Comparison of ENCODE assay signal across 9 cellular contexts in genomic region chr11:125110506-125110905, GRCh38. TPM values are rescaled to one million over a fixed set of nuclear protein-coding genes. Genes with fewer than 3 reads are reported as not detected.
A peak's percentile ranks its signal among the peaks of the same experiment; 100 is the strongest.
DNase-seq lines count a peak whose midpoint lies in the region; ATAC-seq, FAIRE-seq and TF ChIP-seq lines count a peak whose summit lies in the region.
"Had no signal": no experiment of that assay in that cellular context is flagged by ENCODE, and none has a peak within 500 bp of the region (broad histone marks: within the 10 kb centered on the region; RNA-seq: fewer than 3 reads in every experiment).

No MANE protein-coding gene starts in this region.

- H3K79me2 ChIP-seq in MM.1S (ENCODE audit: low read length) = peaks cover 24% of the 10 kb centered on the region
- H3K79me2 ChIP-seq in osteoblast (ENCODE audit: insufficient read depth, low read length) = peaks cover 9% of the 10 kb centered on the region

- H3K4me2 ChIP-seq in MM.1S (ENCODE audit: low read depth, low read length) = peak overlapping the region; percentile 79
- H3K4me2 ChIP-seq in osteoblast (ENCODE audit: insufficient read depth, low read length) = peak overlapping the region; percentile 88

- H3K9me3 ChIP-seq in MM.1S (replicated peaks; ENCODE audit: insufficient read depth, low read length) = no peaks in the 10 kb centered on the region
- H3K9me3 ChIP-seq in osteoblast (ENCODE audit: low read depth, low read length) = no peaks in the 10 kb centered on the region

- H3K9me2 ChIP-seq in MM.1S (replicated peaks; ENCODE audit: insufficient read depth, low read length) = no peaks in the 10 kb centered on the region

- ATAC-seq in GM21786 (IDR thresholded peaks at IDR 0.05; ENCODE audit: unreplicated experiment) = no peak

- no peak for FAIRE-seq in H54 (lab: Jason Lieb, UNC)
- FAIRE-seq: colon had no signal

- H3K27me3 ChIP-seq in MM.1S (replicated peaks; ENCODE audit: insufficient read depth, low read length) (no peaks in the 10 kb centered on the region), osteoblast (ENCODE audit: insufficient read depth, low read length) (no peaks in the 10 kb centered on the region)

- no peak for TF ChIP-seq CTCF in MM.1S (IDR thresholded peaks at IDR 0.05; ENCODE audit: low read length)
- no peak for TF ChIP-seq CTCF in coronary artery (IDR thresholded peaks at IDR 0.05)
- TF ChIP-seq CTCF in osteoblast (IDR thresholded peaks at IDR 0.05; ENCODE audit: extremely low read depth, low read depth, low read length) = no peak

- peak overlapping the region; percentile 87 for H3K9ac ChIP-seq in MM.1S (ENCODE audit: low read length)

- H2AFZ ChIP-seq in MM.1S (ENCODE audit: low read length) = peak overlapping the region; percentile 91; the same call in 1 of the 2 replicates
- no peak overlapping the region for H2AFZ ChIP-seq in osteoblast (ENCODE audit: low read length)

- H3K4me3 ChIP-seq in MM.1S (ENCODE audit: low read length) (peak overlapping the region; percentile 94), coronary artery (peak overlapping the region; percentile 97), osteoblast (ENCODE audit: insufficient read depth, low read length) (peak overlapping the region; percentile 85)

- DNase-seq in EL (peak; percentile 24), MM.1S (no peak), coronary artery (ENCODE audit: low spot score) (no peak), osteoblast (ENCODE audit: insufficient read length, low spot score, missing footprints) (no peak), H54 (ENCODE audit: insufficient read length, low spot score) (no peak), NCI-H2196 treated with DMSO at 0.1 percent for 48 hours (lab: John Stamatoyannopoulos, UW; ENCODE audit: unreplicated experiment) (no peak), NCI-H1092 (lab: John Stamatoyannopoulos, UW) (no peak)

- H3K27ac ChIP-seq in MM.1S (ENCODE audit: low read length) (peak overlapping the region; percentile 76; the same call in 1 of the 2 replicates), coronary artery (no peak overlapping the region), osteoblast (ENCODE audit: low read depth, low read length) (no peak overlapping the region)

- TF ChIP-seq POLR2A in H54 (IDR thresholded peaks at IDR 0.05; ENCODE audit: low read depth, low read length) = no peak

- peaks cover 10% of the 10 kb centered on the region for H3F3A ChIP-seq in MM.1S (ENCODE audit: insufficient read depth, low read length)

- H3K36me3 ChIP-seq in MM.1S (replicated peaks; ENCODE audit: insufficient read depth, low read length) = no peaks in the 10 kb centered on the region
- no peaks in the 10 kb centered on the region for H3K36me3 ChIP-seq in osteoblast (ENCODE audit: insufficient read depth, low read length)

- H4K20me1 ChIP-seq in MM.1S (ENCODE audit: insufficient read depth, low read length) (no peaks in the 10 kb centered on the region), osteoblast (ENCODE audit: insufficient read depth, low read length) (no peaks in the 10 kb centered on the region)

- H3K4me1 ChIP-seq in MM.1S (ENCODE audit: low read length) (peaks cover 26% of the 10 kb centered on the region), osteoblast (ENCODE audit: insufficient read depth, low read length) (no peaks in the 10 kb centered on the region)

RNA-seq across cellular contexts. Expression of gene TMEM218, which starts 0.9 kb away (rescaled TPM):
- 22.1 and 30.0 TPM in 2 replicates for total RNA-seq in osteoblast

RNA-seq across cellular contexts. Expression of gene SLC37A2, which starts 47.4 kb away (rescaled TPM):
- 0.29 and 0.36 TPM in 2 replicates for total RNA-seq in osteoblast

RNA-seq across cellular contexts. Expression of gene PKNOX2, which starts 54.0 kb away (rescaled TPM):
- total RNA-seq in osteoblast = under 0.01 and 1.2 TPM in 2 replicates
